8 cellular contexts compared by ENCODE assay signal in genomic region chr5:112523674-112524263, GRCh38.
DNase-seq lines count a peak whose midpoint lies in the region; ATAC-seq and TF ChIP-seq lines count a peak whose summit lies in the region.
"Not testable (repeated sequence)": the region's sequence is repeated elsewhere in the genome, so short reads cannot be mapped to it uniquely, and the experiment has no call there.

No MANE protein-coding gene starts in this region.

- H3K36me3 Mint-ChIP-seq in memory B cell = peaks cover 19% of the 10 kb centered on the region

- peak overlapping the region; percentile 57 for H3K27ac ChIP-seq in DOHH2 (ENCODE audit: low read depth, low read length)

- H3K4me1 ChIP-seq in DOHH2 (ENCODE audit: control insufficient read depth, low read length) = peaks cover 53% of the 10 kb centered on the region

- H3K4me2 ChIP-seq in DOHH2 (ENCODE audit: low read length) = peak overlapping the region; percentile 62

- H3K4me3 ChIP-seq in DOHH2 (ENCODE audit: low read length) = peak overlapping the region; percentile 51

- peak overlapping the region; percentile 84 for H3K27ac Mint-ChIP-seq in memory B cell

- not testable (repeated sequence) for H3K79me2 ChIP-seq in DOHH2 (ENCODE audit: control insufficient read depth, low read length)

- H3F3A ChIP-seq in DOHH2 (ENCODE audit: control insufficient read depth, insufficient read depth) = not testable (repeated sequence)

- H3K9me2 ChIP-seq in DOHH2 (replicated peaks; ENCODE audit: control insufficient read depth, low read length) = not testable (repeated sequence)

- DNase-seq in OCI-M1 (lab: John Stamatoyannopoulos, UW) = peak; percentile 9
- peak; percentile 23 to 45 for DNase-seq in memory B cell (ENCODE audit: low spot score in 2 of 2)

- H3K9me3 ChIP-seq in DOHH2 (ENCODE audit: control insufficient read depth, insufficient read depth, low read length) = not testable (repeated sequence)

- H3K27me3 Mint-ChIP-seq in memory B cell = not testable (repeated sequence)

- peaks cover 75% of the 10 kb centered on the region for H3K4me1 Mint-ChIP-seq in memory B cell

- not testable (repeated sequence) for H3K27me3 ChIP-seq in DOHH2 (ENCODE audit: control insufficient read depth, low read length)

- H3K4me3 Mint-ChIP-seq in memory B cell = peak overlapping the region; percentile 79

- H3K36me3 ChIP-seq in DOHH2 (ENCODE audit: control insufficient read depth, low read length) = not testable (repeated sequence)

- ATAC-seq in GM18867 (IDR thresholded peaks at IDR 0.05; ENCODE audit: unreplicated experiment) (peak; percentile 69), GM19455 (IDR thresholded peaks at IDR 0.05; ENCODE audit: unreplicated experiment) (peak; percentile 75), HG02571 (IDR thresholded peaks at IDR 0.05; ENCODE audit: unreplicated experiment) (peak; percentile 66), HG03045 (IDR thresholded peaks at IDR 0.05; ENCODE audit: unreplicated experiment) (peak; percentile 69), HG03469 (IDR thresholded peaks at IDR 0.05; ENCODE audit: unreplicated experiment) (peak; percentile 70), memory B cell (ENCODE audit: low read depth) (peak; percentile 73)

- H4K20me1 ChIP-seq in DOHH2 (ENCODE audit: control insufficient read depth, insufficient read depth, low read depth, low read length) = not testable (repeated sequence)

- not testable (repeated sequence) for H3K9me3 Mint-ChIP-seq in memory B cell

- TF ChIP-seq CTCF in DOHH2 (IDR thresholded peaks at IDR 0.05; ENCODE audit: low read depth, low read length, poor library complexity, severe bottlenecking) = not testable (repeated sequence)

Comparison
In these comparisons a context has a peak if more than half of its experiments do, and no peak if none do; other contexts are left out.
1. Peak in every context shown above with its lines: DNase-seq, ATAC-seq, H3K4me3 ChIP-seq and H3K27ac ChIP-seq.